Comparison of ENCODE assay signal across 4 cellular contexts in the genomic region with DNA sequence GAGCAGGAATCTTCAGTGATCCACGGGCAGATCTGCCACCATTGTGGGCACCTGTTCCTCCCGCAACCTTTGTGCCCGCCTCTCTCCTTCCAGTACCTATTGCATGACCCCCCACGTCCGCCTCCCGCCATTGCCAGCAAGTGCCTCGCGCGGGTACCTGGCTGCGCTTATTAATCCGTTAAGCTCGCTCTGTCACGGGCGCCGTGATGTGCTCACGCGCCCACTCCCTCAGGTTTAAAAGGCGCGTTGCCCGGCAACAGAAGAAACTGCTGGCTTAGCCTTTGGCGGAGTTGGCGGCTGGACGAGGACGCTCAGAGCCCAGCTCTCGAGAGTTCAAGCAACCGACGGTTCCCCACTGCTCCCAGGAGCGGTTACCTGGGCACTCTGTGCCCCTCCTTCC. TPM values are rescaled to one million over a fixed set of nuclear protein-coding genes. Genes with fewer than 3 reads are reported as not detected.
"Had no signal": no experiment of that assay in that cellular context is flagged by ENCODE, and none has a peak within 500 bp of the region (broad histone marks: within the 10 kb centered on the region; RNA-seq: fewer than 3 reads in every experiment).

No MANE protein-coding gene starts in this region.

RNA-seq across cellular contexts. Expression of a gene that starts 6.4 kb away (rescaled TPM):
- total RNA-seq: activated naive CD4-positive, alpha-beta T cell treated with anti-CD3 and anti-CD28 coated beads for 36 hours; activated naive CD8-positive, alpha-beta T cell treated with anti-CD3 and anti-CD28 coated beads for 36 hours; activated T-helper 1 cell treated with anti-CD3 and anti-CD28 coated beads, Interleukin-12 subunit alpha, Interleukin-12 subunit beta, Interleukin-2, Interleukin-4 antibody, amounts not matched to agents 30 ng/mL and 10 ng/mL and 1 ng/mL, durations not matched to agents 14 hours and 24 hours and 36 hours; bronchial epithelial cell had no signal
